ENCODE assay signal across 9 cellular contexts in genomic region chr3:197028711-197029510, GRCh38. TPM values are rescaled to one million over a fixed set of nuclear protein-coding genes. Genes with fewer than 3 reads are reported as not detected.
DNase-seq lines count a peak whose midpoint lies in the region; ATAC-seq, FAIRE-seq and TF ChIP-seq lines count a peak whose summit lies in the region.
"Had no signal": no experiment of that assay in that cellular context is flagged by ENCODE, and none has a peak within 500 bp of the region (broad histone marks: within the 10 kb centered on the region; RNA-seq: fewer than 3 reads in every experiment).

No MANE protein-coding gene starts in this region.

- H3K18ac ChIP-seq in H1 (ENCODE audit: extremely low read depth, low read length): peak overlapping the region; percentile 32

- no peak overlapping the region for H2BK20ac ChIP-seq in H1 (ENCODE audit: low read length)

- no peaks in the 10 kb centered on the region for H3K9me2 ChIP-seq in HCT116 (ENCODE audit: insufficient read depth)

- no peak for TF ChIP-seq EP300 in H1 (IDR thresholded peaks at IDR 0.05; ENCODE audit: borderline replicate concordance in 1 of 2, low read depth in 2 of 2, low read length in 2 of 2)

- H3K27ac ChIP-seq in HCT116 (ENCODE audit: low read depth, low read length): peak overlapping the region; percentile 90
- H3K27ac ChIP-seq in Panc1 (ENCODE audit: low read length): peak overlapping the region; percentile 51; the same call in 1 of the 2 replicates
- no peak overlapping the region for H3K27ac ChIP-seq in H1 (ENCODE audit: low read depth, low read length)

- H3K23ac ChIP-seq in H1 (ENCODE audit: insufficient read length): no peak overlapping the region

- H3K9me3 Mint-ChIP-seq in nephron: no peaks in the 10 kb centered on the region

- no peak overlapping the region for H3K56ac ChIP-seq in H1 (replicated peaks; ENCODE audit: insufficient read length, low read depth, low read length)

- peak overlapping the region; percentile 53 to 55 (median 55) for H3K4me3 Mint-ChIP-seq in nephron

- in situ Hi-C loops in Panc1 (cut with HindIII; ENCODE audit: low pct_unique_long_range_greater_than_20kb, low sequenced_read_pairs): no loop called here

- no peaks in the 10 kb centered on the region for H3K4me1 Mint-ChIP-seq in nephron

- H2AFZ ChIP-seq in HCT116 (ENCODE audit: low read depth, low read length, poor library complexity, severe bottlenecking) (no peak overlapping the region), H1 (ENCODE audit: low read length) (peak overlapping the region; percentile 5; the same call in 1 of the 2 replicates)

- peak overlapping the region; percentile 39; the same call in 1 of the 2 replicates for H2BK12ac ChIP-seq in H1 (ENCODE audit: low read depth, low read length)

- TF ChIP-seq CTCF in HCT116 (IDR thresholded peaks at IDR 0.05 in 2 of 3, conservative IDR thresholded peaks at IDR 0.05 in 1 of 3; ENCODE audit: borderline replicate concordance in 1 of 3, insufficient read depth in 1 of 3, low read depth in 2 of 3, low read length in 2 of 3): no peak
- no peak for TF ChIP-seq CTCF in Panc1 (IDR thresholded peaks at IDR 0.05)
- no peak for TF ChIP-seq CTCF in H1 (IDR thresholded peaks at IDR 0.05; ENCODE audit: control extremely low read depth in 1 of 3, insufficient read depth in 1 of 3, low read depth in 1 of 3, low read length in 3 of 3)
- no peak for TF ChIP-seq CTCF in nephron (IDR thresholded peaks at IDR 0.05; ENCODE audit: unreplicated experiment in 3 of 3)

- H3K9me3 ChIP-seq in HCT116 (ENCODE audit: control insufficient read depth in 1 of 2, insufficient read depth in 1 of 2, low read depth in 1 of 2, low read length in 2 of 2): no peaks in the 10 kb centered on the region
- H3K9me3 ChIP-seq in Panc1 (ENCODE audit: control insufficient read depth, insufficient read depth, low read depth, low read length): no peaks in the 10 kb centered on the region
- no peaks in the 10 kb centered on the region for H3K9me3 ChIP-seq in H1 (ENCODE audit: insufficient read depth in 2 of 2, low read depth in 1 of 2, low read length in 1 of 2)

- peak overlapping the region; percentile 97 for H3K4me2 ChIP-seq in HCT116 (ENCODE audit: low read length)
- H3K4me2 ChIP-seq in H1 (ENCODE audit: insufficient read depth in 1 of 2, low read depth in 2 of 2, low read length in 2 of 2): peak overlapping the region; percentile 52 to 80

- ATAC-seq in HCT116: peak; percentile 35
- ATAC-seq in Panc1: peak; percentile 40

- H3K9ac ChIP-seq in HCT116 (ENCODE audit: low read length) (peak overlapping the region; percentile 99), H1 (replicated peaks in 1 of 4; ENCODE audit: extremely low read depth in 1 of 4, low read depth in 3 of 4, low read length in 3 of 4) (no peak overlapping the region)

- 16% methylated on average over 39 of the region's 68 CpGs; no CpG with 5 or more reads in 1 of the 2 experiments for WGBS in H1 (ENCODE audit: extremely low coverage in 1 of 2, insufficient coverage in 1 of 2, insufficient read length in 1 of 2, insufficient replicate concordance in 2 of 2, low coverage in 1 of 2, low lambda C conversion rate in 2 of 2, missing lambda C conversion rate in 1 of 2), 2 experiments

- H3K36me3 ChIP-seq in HCT116 (ENCODE audit: control insufficient read depth in 1 of 2, insufficient read depth in 2 of 2, low read length in 2 of 2): peaks cover 2 to 7% of the 10 kb centered on the region in 2 experiments; a peak in 3 of 4 replicates
- H3K36me3 ChIP-seq in Panc1 (ENCODE audit: control insufficient read depth, insufficient read depth, low read length): no peaks in the 10 kb centered on the region
- no peaks in the 10 kb centered on the region for H3K36me3 ChIP-seq in H1 (ENCODE audit: control insufficient read depth in 2 of 4, insufficient read depth in 4 of 4, low read length in 3 of 4)

- H3K79me1 ChIP-seq in H1 (ENCODE audit: low read depth, low read length): no peaks in the 10 kb centered on the region

- H3K27me3 ChIP-seq in HCT116 (ENCODE audit: insufficient read depth, low read length) (no peaks in the 10 kb centered on the region), Panc1 (ENCODE audit: control insufficient read depth, insufficient read depth, low read length) (no peaks in the 10 kb centered on the region), H1 (replicated peaks in 1 of 4; ENCODE audit: control insufficient read depth in 3 of 4, extremely low read depth in 1 of 4, insufficient read depth in 3 of 4, low read length in 3 of 4) (peaks cover 9 to 21% (median 19%) of the 10 kb centered on the region in 4 experiments)

- DNase-seq in NCI-H2029 (lab: John Stamatoyannopoulos, UW): peak; percentile 11
- no peak for DNase-seq in NCI-H2029 treated with DMSO at 0.1 percent for 48 hours (lab: John Stamatoyannopoulos, UW)
- DNase-seq in HCT116 (ENCODE audit: low read depth, low spot score): no peak
- no peak for DNase-seq in Panc1 (ENCODE audit: low read depth, low spot score)
- peak in 1 of 2 experiments; percentile 61 for DNase-seq in H1 (ENCODE audit: low read depth in 1 of 2, low spot score in 2 of 2)
- no peak for DNase-seq in SHP77 treated with DMSO at 0.1 percent for 48 hours (lab: John Stamatoyannopoulos, UW)
- no peak for DNase-seq in GM19240 (ENCODE audit: insufficient read length, low spot score)

- no peak overlapping the region for H2BK120ac ChIP-seq in H1 (replicated peaks; ENCODE audit: low read depth, low read length)

- peaks cover 53% of the 10 kb centered on the region for H3K27me3 Mint-ChIP-seq in nephron (ENCODE audit: low read depth)

- FAIRE-seq in H1 (lab: Jason Lieb, UNC): no peak
- FAIRE-seq: endometrium had no signal

- BruUV-seq in HCT116 (replicated peaks; lab: Mats Ljungman, UMichigan) (no TSS peak), Panc1 (replicated peaks; lab: Mats Ljungman, UMichigan) (no TSS peak)

- intact Hi-C loops in HCT116 (cut with micrococcal nuclease): no loop called here
- intact Hi-C loops in Panc1 (cut with micrococcal nuclease; ENCODE audit: unreplicated experiment): no loop called here

- H3K23me2 ChIP-seq in H1 (ENCODE audit: low read depth, low read length): peaks cover 9% of the 10 kb centered on the region; the same call in 1 of the 2 replicates

- no peaks in the 10 kb centered on the region for H3K36me3 Mint-ChIP-seq in nephron (ENCODE audit: low read depth)

- no peak overlapping the region for H3K14ac ChIP-seq in H1 (ENCODE audit: insufficient read length)

- no peak overlapping the region for H2AK5ac ChIP-seq in H1 (ENCODE audit: low read depth, low read length)

- RAD21 ChIA-PET in HCT116 (lab: Charles Lee; ENCODE audit: low non-redundant PET in 1 of 2, low total read pairs in 2 of 2, uncharacterized antibody in 2 of 2, unreplicated experiment in 2 of 2): no interaction called here

- H3K79me2 ChIP-seq in HCT116 (ENCODE audit: insufficient read depth, low read length) (peaks cover 26% of the 10 kb centered on the region), H1 (ENCODE audit: control insufficient read depth in 1 of 2, insufficient read depth in 2 of 2, low read length in 2 of 2) (no peaks in the 10 kb centered on the region)

- H3K4ac ChIP-seq in H1 (replicated peaks; ENCODE audit: insufficient read length, low read depth, low read length): no peak overlapping the region

- no peak overlapping the region for H4K91ac ChIP-seq in H1 (replicated peaks; ENCODE audit: insufficient read length, low read length)

- H3K4me3 ChIP-seq in HCT116 (replicated peaks in 1 of 2; ENCODE audit: low read depth in 1 of 2, low read length in 2 of 2) (peak overlapping the region; percentile 78 to 88), Panc1 (ENCODE audit: low read depth in 2 of 2, low read length in 2 of 2) (peak overlapping the region; percentile 60 to 62), H1 (ENCODE audit: extremely low read depth in 1 of 4, insufficient read depth in 2 of 4, low read depth in 3 of 4, low read length in 4 of 4) (peak overlapping the region; percentile 46 to 74 (median 52))

- no peak overlapping the region for H4K5ac ChIP-seq in H1 (ENCODE audit: insufficient read length, low read depth, low read length)

- CTCF ChIA-PET in HCT116 (lab: Charles Lee): interaction anchor here (0.7 to 2.2 kb wide), 5 partner anchors 8 to 19 kb away, joined by 3 to 9 read pairs (median 8); no protein-coding TSS in a partner anchor
- CTCF ChIA-PET in Panc1 (lab: Charles Lee): interaction anchor here (0.6 to 2.2 kb wide), 6 partner anchors 8 to 518 kb away, joined by 3 to 6 read pairs (median 3); no protein-coding TSS in a partner anchor
- CTCF ChIA-PET in H1 (lab: Charles Lee; ENCODE audit: partially characterized antibody): interaction anchor here (0.6 to 16.7 kb wide), 20 partner anchors 14 to 484 kb away, joined by 3 to 245 read pairs (median 3); partner anchors contain the start of gene SENP5

- H2BK15ac ChIP-seq in H1 (ENCODE audit: low read length): peak overlapping the region; percentile 46; the same call in 1 of the 2 replicates

- TF ChIP-seq POLR2A in HCT116 (IDR thresholded peaks at IDR 0.05; ENCODE audit: borderline replicate concordance, extremely low read depth, insufficient read depth, insufficient read length) (no peak), H1 (IDR thresholded peaks at IDR 0.05; ENCODE audit: control extremely low read depth in 1 of 2, low read depth in 2 of 2, low read length in 2 of 2) (no peak)

- H3K4me1 ChIP-seq in HCT116 (ENCODE audit: control insufficient read depth in 1 of 2, insufficient read depth in 2 of 2, low read length in 2 of 2) (peaks cover 25 to 40% of the 10 kb centered on the region in 2 experiments), Panc1 (ENCODE audit: control insufficient read depth, insufficient read depth, low read length) (peaks cover 9% of the 10 kb centered on the region), H1 (replicated peaks in 1 of 4; ENCODE audit: control insufficient read depth in 3 of 4, insufficient read depth in 4 of 4, low read length in 3 of 4) (peaks cover 0 to 4% (median 4%) of the 10 kb centered on the region in 4 experiments; a peak in 4 of 7 replicates)

- no peak overlapping the region for H3K27ac Mint-ChIP-seq in nephron

- TF ChIP-seq RAD21 in HCT116 (IDR thresholded peaks at IDR 0.05; ENCODE audit: low read depth) (no peak), H1 (IDR thresholded peaks at IDR 0.05 in 1 of 2, conservative IDR thresholded peaks at IDR 0.05 in 1 of 2; ENCODE audit: low read depth in 2 of 2, low read length in 2 of 2) (no peak)

- peak overlapping the region; percentile 71 for H4K8ac ChIP-seq in H1 (ENCODE audit: extremely low read depth, insufficient read depth, low read length)

- no peak overlapping the region for H2BK5ac ChIP-seq in H1 (ENCODE audit: low read depth, low read length)

- POLR2A ChIA-PET in HCT116 (lab: Charles Lee): interaction anchor here (0.9 to 1.6 kb wide), 3 partner anchors 13 to 500 kb away, joined by 3 to 5 read pairs (median 3); no protein-coding TSS in a partner anchor
- POLR2A ChIA-PET in Panc1 (lab: Charles Lee): interaction anchor here (0.6 to 0.8 kb wide), 2 partner anchors 8 to 35 kb away, joined by 4 to 8 read pairs; no protein-coding TSS in a partner anchor
- POLR2A ChIA-PET in H1 (lab: Charles Lee; ENCODE audit: partially characterized antibody): interaction anchor here (1.0 to 1.9 kb wide), 2 partner anchors 12 to 26 kb away, joined by 3 to 6 read pairs; no protein-coding TSS in a partner anchor

- no peaks in the 10 kb centered on the region for H4K20me1 ChIP-seq in HCT116 (ENCODE audit: insufficient read depth)
- H4K20me1 ChIP-seq in H1 (replicated peaks in 1 of 2; ENCODE audit: control insufficient read depth in 1 of 2, insufficient read depth in 2 of 2, low read length in 2 of 2): peaks cover 0 to 4% of the 10 kb centered on the region in 2 experiments

RNA-seq across cellular contexts. Expression of gene MELTF, which starts 0.7 kb away (rescaled TPM):
- 47.6 TPM for total RNA-seq in HCT116 (2021; ENCODE audit: unreplicated experiment)
- polyA plus RNA-seq in HCT116 (2012): 33.9 and 37.7 TPM in 2 replicates
- total RNA-seq in Panc1 (2021; ENCODE audit: unreplicated experiment): 18.7 TPM
- 15.5 TPM for polyA plus RNA-seq in Panc1 (2012; ENCODE audit: insufficient read length)
- total RNA-seq in H1 (2021; fragmentation: NEBNext Ultra II Directional; extraction: Animal tissue kit (Norgen Biotek cat#: 25700)): 3.5 and 3.7 TPM in 2 replicates
- 1.7 and 2.7 TPM in 2 replicates for polyA plus RNA-seq in H1 (2011; rRNA removed)
- 2.2 TPM for polyA plus RNA-seq in H1 (2011; cell fraction: cytosol; rRNA removed)
- 9.6 TPM for polyA plus RNA-seq in H1 (2011; cell fraction: nucleus; rRNA removed)
- polyA plus RNA-seq in H1 (2012, experiment 1 of 2): 2.1 to 3.7 TPM (median 3.4 TPM) in 4 replicates
- polyA plus RNA-seq in H1 (2012, experiment 2 of 2): 1.1 TPM
- 2.9 TPM for polyA plus RNA-seq in H1 (2013, experiment 1 of 2)
- polyA plus RNA-seq in H1 (2013, experiment 2 of 2): 2.9 TPM
- polyA minus RNA-seq in H1 (2011; rRNA and poly(A)+ RNA removed): 1.9 and 2.0 TPM in 2 replicates
- 1.5 TPM for polyA minus RNA-seq in H1 (2011; cell fraction: cytosol; rRNA and poly(A)+ RNA removed)
- polyA minus RNA-seq in H1 (2011; cell fraction: nucleus; rRNA and poly(A)+ RNA removed): 7.0 TPM
